In genomic region chr7:100249341-100249740, GRCh38 we compare ENCODE assay signal across 12 cellular contexts. TPM values are rescaled to one million over a fixed set of nuclear protein-coding genes. Genes with fewer than 3 reads are reported as not detected.
DNase-seq lines count a peak whose midpoint lies in the region; ATAC-seq, FAIRE-seq and TF ChIP-seq lines count a peak whose summit lies in the region.
"Not testable (repeated sequence)": the region's sequence is repeated elsewhere in the genome, so short reads cannot be mapped to it uniquely, and the experiment has no call there.
"Had no signal": no experiment of that assay in that cellular context is flagged by ENCODE, and none has a peak within 500 bp of the region (broad histone marks: within the 10 kb centered on the region; RNA-seq: fewer than 3 reads in every experiment).

No MANE protein-coding gene starts in this region.

- H4K20me1 ChIP-seq in GM23338 (replicated peaks; ENCODE audit: insufficient read depth): not testable (repeated sequence)

- H3K27ac Mint-ChIP-seq in GM23338 (peak overlapping the region; percentile 27; the same call in 1 of the 2 replicates), progenitor cell of endocrine pancreas (peak overlapping the region; percentile 77)

- H3K4me3 Mint-ChIP-seq in GM23338; progenitor cell of endocrine pancreas (ENCODE audit: low read depth): not testable (repeated sequence)

- TF ChIP-seq POLR2A in A549 (IDR thresholded peaks at IDR 0.05; ENCODE audit: low read length); gastrocnemius medialis (IDR thresholded peaks at IDR 0.05): not testable (repeated sequence)

- not testable (repeated sequence) for ATAC-seq in A549, GM23338, gastrocnemius medialis

- not testable (repeated sequence) for H3K9me2 ChIP-seq in GM23338 (ENCODE audit: insufficient read depth)

- H3K27me3 ChIP-seq in GM23338 (ENCODE audit: insufficient read depth); gastrocnemius medialis: not testable (repeated sequence)

- not testable (repeated sequence) for TF ChIP-seq RAD21 in A549 (conservative IDR thresholded peaks at IDR 0.05 in 1 of 2, IDR thresholded peaks at IDR 0.05 in 1 of 2)

- in situ Hi-C loops in gastrocnemius medialis (cut with MboI; ENCODE audit: low sequenced_read_pairs in 4 of 4): not testable (repeated sequence)

- peak overlapping the region; percentile 75; the same call in 2 of the 3 replicates for H3K4me2 ChIP-seq in A549
- H3K4me2 ChIP-seq in GM23338: not testable (repeated sequence)

- TF ChIP-seq CTCF in A549 (IDR thresholded peaks at IDR 0.05); GM23338 (conservative IDR thresholded peaks at IDR 0.05; ENCODE audit: low read depth in 2 of 2); progenitor cell of endocrine pancreas (IDR thresholded peaks at IDR 0.05; ENCODE audit: unreplicated experiment); gastrocnemius medialis (IDR thresholded peaks at IDR 0.05 in 4 of 5, conservative IDR thresholded peaks at IDR 0.05 in 1 of 5): not testable (repeated sequence)

- H3K9me3 Mint-ChIP-seq in GM23338; progenitor cell of endocrine pancreas (ENCODE audit: low read depth): not testable (repeated sequence)

- not testable (repeated sequence) for H2AFZ ChIP-seq in GM23338

- TF ChIP-seq EP300 in A549 (IDR thresholded peaks at IDR 0.05): not testable (repeated sequence)

- POLR2A ChIA-PET in A549 (lab: Yijun Ruan, JAX): not testable (repeated sequence)

- H3K79me2 ChIP-seq in GM23338 (replicated peaks; ENCODE audit: insufficient read depth): peaks cover 32% of the 10 kb centered on the region

- H3F3A ChIP-seq in GM23338 (replicated peaks; ENCODE audit: low read depth): not testable (repeated sequence)

- H3K4me3 ChIP-seq in A549, GM23338, gastrocnemius medialis: not testable (repeated sequence)
- H3K4me3 ChIP-seq in iPS-11a (ENCODE audit: low read depth, low read length): peak overlapping the region; percentile 4

- peaks cover 32% of the 10 kb centered on the region for H3K4me1 Mint-ChIP-seq in GM23338
- peaks cover 36% of the 10 kb centered on the region for H3K4me1 Mint-ChIP-seq in progenitor cell of endocrine pancreas (ENCODE audit: low read depth)

- FAIRE-seq in A549 (lab: Jason Lieb, UNC): not testable (repeated sequence)

- H3K36me3 Mint-ChIP-seq in GM23338 (ENCODE audit: low read depth); progenitor cell of endocrine pancreas (ENCODE audit: insufficient read depth): not testable (repeated sequence)

- H3K4me1 ChIP-seq in A549 (peaks cover 59% of the 10 kb centered on the region), GM23338 (ENCODE audit: insufficient read depth) (peaks cover 11% of the 10 kb centered on the region; the same call in 1 of the 2 replicates), gastrocnemius medialis (peaks cover 56 to 67% of the 10 kb centered on the region in 2 donors)

- intact Hi-C loops in gastrocnemius medialis (cut with DNase I; ENCODE audit: low total_unique reads): not testable (repeated sequence)

- H3K9me3 ChIP-seq in A549, gastrocnemius medialis: not testable (repeated sequence)

- H3K27ac ChIP-seq in A549 (peak overlapping the region; percentile 86 to 96), gastrocnemius medialis (peak overlapping the region; percentile 98 to 100 (median 98))
- not testable (repeated sequence) for H3K27ac ChIP-seq in GM23338 (ENCODE audit: low read depth)

- H3K36me3 ChIP-seq in GM23338 (ENCODE audit: insufficient read depth); gastrocnemius medialis: not testable (repeated sequence)

- DNase-seq in A549 (ENCODE audit: low read depth in 1 of 2, low spot score in 1 of 2); GM23338 (ENCODE audit: low spot score); progenitor cell of endocrine pancreas (ENCODE audit: low spot score, unreplicated experiment); gastrocnemius medialis: not testable (repeated sequence)

- 78% methylated on average over 7 of the region's 7 CpGs for WGBS in A549 (ENCODE audit: missing lambda C conversion rate)

- peaks cover 20% of the 10 kb centered on the region for H3K27me3 Mint-ChIP-seq in GM23338 (ENCODE audit: insufficient read depth, low read depth, poor library complexity)
- H3K27me3 Mint-ChIP-seq in progenitor cell of endocrine pancreas: not testable (repeated sequence)

- CTCF ChIA-PET in A549 (lab: Yijun Ruan, JAX): not testable (repeated sequence)

RNA-seq across cellular contexts. Expression of gene PVRIG, which starts 29.6 kb away (rescaled TPM):
- polyA plus RNA-seq in A549 (2011; rRNA removed) (not detected in 2 replicates), A549 (2017; fragmentation: RNase III; extraction: RNeasy Plus Mini Kit Qiagen cat#74134 plus additional on column Dnase treatment) (not detected in 3 replicates), GM23338 (2016; fragmentation: Nextera tagmentation; extraction: Ambion mirVana) (1.1 TPM in 1 of 2 replicates, not detected in the other)
- not detected in 2 replicates for polyA plus RNA-seq in A549 (2012; cell fraction: cytosol; rRNA removed)
- 0.07 and 0.10 TPM in 2 replicates for polyA plus RNA-seq in A549 (2012; cell fraction: nucleus; rRNA removed)
- polyA minus RNA-seq in A549 (2011; rRNA and poly(A)+ RNA removed): not detected in 2 replicates
- total RNA-seq in GM23338 (2014; rRNA removed; shearing (Covaris generic)): not detected in 2 replicates
- total RNA-seq in progenitor cell of endocrine pancreas (not detected in 2 replicates), gastrocnemius medialis (not detected)
- total RNA-seq: A172, A673, Calu3 had no signal
- polyA plus RNA-seq: AG04450 had no signal

RNA-seq across cellular contexts. Expression of gene SPDYE3, which starts 58.2 kb away (rescaled TPM):
- polyA plus RNA-seq in A549 (2011; rRNA removed) (0.04 TPM in 1 of 2 replicates, not detected in the other), A549 (2017; fragmentation: RNase III; extraction: RNeasy Plus Mini Kit Qiagen cat#74134 plus additional on column Dnase treatment) (0.04 TPM in 1 of 3 replicates, not detected in the others), GM23338 (2016; fragmentation: Nextera tagmentation; extraction: Ambion mirVana) (3.6 and 4.1 TPM in 2 replicates)
- polyA plus RNA-seq in A549 (2012; cell fraction: cytosol; rRNA removed): not detected in 2 replicates
- not detected in 2 replicates for polyA plus RNA-seq in A549 (2012; cell fraction: nucleus; rRNA removed)
- polyA minus RNA-seq in A549 (2011; rRNA and poly(A)+ RNA removed): not detected in 2 replicates
- not detected in 2 replicates for total RNA-seq in GM23338 (2014; rRNA removed; shearing (Covaris generic))
- total RNA-seq in progenitor cell of endocrine pancreas (not detected in 2 replicates), gastrocnemius medialis (not detected)
- total RNA-seq: A172; A673; Calu3; CD4-positive, alpha-beta memory T cell; CD4-positive, CD25-positive, alpha-beta regulatory T cell; CD8-positive, alpha-beta memory T cell had no signal
- polyA plus RNA-seq: AG04450 had no signal
